8 cellular contexts compared by ENCODE assay signal in genomic region chr5:135399838-135400542, GRCh38. TPM values are rescaled to one million over a fixed set of nuclear protein-coding genes. Genes with fewer than 3 reads are reported as not detected.
DNase-seq lines count a peak whose midpoint lies in the region; ATAC-seq and TF ChIP-seq lines count a peak whose summit lies in the region.

No MANE protein-coding gene starts in this region.

- TF ChIP-seq CTCF in OCI-LY7 (conservative IDR thresholded peaks at IDR 0.05; ENCODE audit: low read length), result no peak
- TF ChIP-seq CTCF in epithelial cell of esophagus (IDR thresholded peaks at IDR 0.05; ENCODE audit: insufficient read depth, low read depth, low read length, missing control alignments), result no peak
- TF ChIP-seq CTCF in parathyroid adenoma (IDR thresholded peaks at IDR 0.05), result no peak

- DNase-seq in GF-D8 (lab: John Stamatoyannopoulos, UW), result peak; percentile 31
- DNase-seq in OCI-LY7 (ENCODE audit: low spot score), result no peak
- DNase-seq in epithelial cell of esophagus (ENCODE audit: low read depth), result no peak
- no peak for DNase-seq in midbrain (lab: John Stamatoyannopoulos, UW)

- peaks cover 28% of the 10 kb centered on the region for H4K20me1 ChIP-seq in OCI-LY7 (ENCODE audit: insufficient read depth, low read length)

- H3K4me3 ChIP-seq in OCI-LY7 (ENCODE audit: low read depth, low read length, poor library complexity, severe bottlenecking) (peak overlapping the region; percentile 99), epithelial cell of esophagus (ENCODE audit: low read length) (peak overlapping the region; percentile 73), parathyroid adenoma (ENCODE audit: low read depth, low read length) (peak overlapping the region; percentile 65)

- H3K9me2 ChIP-seq in OCI-LY7 (ENCODE audit: insufficient read depth, low read length), result no peaks in the 10 kb centered on the region

- intact Hi-C loops in OCI-LY7 (cut with micrococcal nuclease; ENCODE audit: unreplicated experiment), result no loop called here

- peaks cover 37% of the 10 kb centered on the region for H3K4me1 ChIP-seq in OCI-LY7 (ENCODE audit: insufficient read depth, low read length, poor library complexity, severe bottlenecking)
- H3K4me1 ChIP-seq in parathyroid adenoma, result peaks cover 6% of the 10 kb centered on the region

- no peak overlapping the region for H3K9ac ChIP-seq in parathyroid adenoma

- CTCF ChIA-PET in OCI-LY7 (lab: Charles Lee; ENCODE audit: unreplicated experiment), result no interaction called here

- POLR2A ChIA-PET in OCI-LY7 (lab: Charles Lee), result no interaction called here

- BruUV-seq in OCI-LY7 (replicated peaks; lab: Mats Ljungman, UMichigan), result TSS peak; percentile 82

- H3K27me3 ChIP-seq in parathyroid adenoma (ENCODE audit: control insufficient read depth, insufficient read depth, low read length), result no peaks in the 10 kb centered on the region

- H3K79me2 ChIP-seq in OCI-LY7 (ENCODE audit: insufficient read depth, low read depth, low read length) (peaks cover 37% of the 10 kb centered on the region), parathyroid adenoma (peaks cover 22% of the 10 kb centered on the region)

- ATAC-seq in HG03159 (IDR thresholded peaks at IDR 0.05; ENCODE audit: unreplicated experiment) (no peak), HG02623 (IDR thresholded peaks at IDR 0.05; ENCODE audit: unreplicated experiment) (no peak), GM19467 (IDR thresholded peaks at IDR 0.05; ENCODE audit: unreplicated experiment) (no peak)

- peaks cover 25% of the 10 kb centered on the region; the same call in 1 of the 2 replicates for H3K36me3 ChIP-seq in OCI-LY7 (ENCODE audit: insufficient read depth, low read length)
- H3K36me3 ChIP-seq in parathyroid adenoma (ENCODE audit: control insufficient read depth, insufficient read depth, low read length), result no peaks in the 10 kb centered on the region

- H3K4me2 ChIP-seq in OCI-LY7 (ENCODE audit: low read length), result peak overlapping the region; percentile 72
- H3K4me2 ChIP-seq in parathyroid adenoma (ENCODE audit: low read length), result peak overlapping the region; percentile 61

- H2AFZ ChIP-seq in OCI-LY7 (ENCODE audit: low read length) (peak overlapping the region; percentile 98), parathyroid adenoma (peak overlapping the region; percentile 99)

- H3K27ac ChIP-seq in OCI-LY7 (ENCODE audit: low read depth, low read length, poor library complexity, severe bottlenecking) (no peak overlapping the region), parathyroid adenoma (peak overlapping the region; percentile 72)

- H3K9me3 ChIP-seq in OCI-LY7 (ENCODE audit: low read length) (no peaks in the 10 kb centered on the region), parathyroid adenoma (ENCODE audit: control insufficient read depth, low read length) (no peaks in the 10 kb centered on the region)

RNA-seq across cellular contexts. Expression of gene MACROH2A1, which starts 1.0 kb away (rescaled TPM):
- total RNA-seq in OCI-LY7 (2014; rRNA removed; shearing (Covaris generic)), result 356 and 388 TPM in 2 replicates
- total RNA-seq in OCI-LY7 (2022), result 271 and 279 TPM in 2 replicates

RNA-seq across cellular contexts. Expression of gene DCANP1, which starts 47.2 kb away (rescaled TPM):
- not detected in 2 replicates for total RNA-seq in OCI-LY7 (2014; rRNA removed; shearing (Covaris generic))
- not detected in 2 replicates for total RNA-seq in OCI-LY7 (2022)

RNA-seq across cellular contexts. Expression of gene TIFAB, which starts 52.2 kb away (rescaled TPM):
- not detected in 2 replicates for total RNA-seq in OCI-LY7 (2014; rRNA removed; shearing (Covaris generic))
- total RNA-seq in OCI-LY7 (2022), result not detected in 2 replicates
